In genomic region chr10:112689327-112689726, GRCh38 we compare ENCODE assay signal across 9 cellular contexts.
A peak's percentile ranks its signal among the peaks of the same experiment; 100 is the strongest.
DNase-seq lines count a peak whose midpoint lies in the region; ATAC-seq and TF ChIP-seq lines count a peak whose summit lies in the region.
"Had no signal": no experiment of that assay in that cellular context is flagged by ENCODE, and none has a peak within 500 bp of the region (broad histone marks: within the 10 kb centered on the region; RNA-seq: fewer than 3 reads in every experiment).

No MANE protein-coding gene starts in this region.

- TF ChIP-seq CTCF in OCI-LY1 (IDR thresholded peaks at IDR 0.05; ENCODE audit: low read length), result peak; percentile 26; the same call in 1 of the 2 replicates
- peak; percentile 9 for TF ChIP-seq CTCF in psoas muscle (IDR thresholded peaks at IDR 0.05)

- H3K27ac Mint-ChIP-seq in effector memory CD8-positive, alpha-beta T cell, result no peak overlapping the region

- WGBS in psoas muscle, 3 donors, result 36 to 46% (median 38%) methylated on average over 4 of the region's 4 CpGs

- peaks cover 7% of the 10 kb centered on the region for H3K36me3 Mint-ChIP-seq in effector memory CD8-positive, alpha-beta T cell (ENCODE audit: insufficient read depth)

- no peak overlapping the region for H3K4me3 Mint-ChIP-seq in effector memory CD8-positive, alpha-beta T cell

- no peaks in the 10 kb centered on the region for H3K27me3 ChIP-seq in OCI-LY1 (ENCODE audit: insufficient read depth, low read length)
- H3K27me3 ChIP-seq in psoas muscle (ENCODE audit: insufficient read depth in 3 of 3, low read length in 2 of 3), result no peaks in the 10 kb centered on the region
- H3K27me3 ChIP-seq: upper lobe of left lung had no signal

- H3F3A ChIP-seq in OCI-LY1 (ENCODE audit: insufficient read depth, low read length), result no peaks in the 10 kb centered on the region

- no peaks in the 10 kb centered on the region for H3K9me3 ChIP-seq in OCI-LY1 (ENCODE audit: low read length)
- H3K9me3 ChIP-seq in psoas muscle, result no peaks in the 10 kb centered on the region
- H3K9me3 ChIP-seq: upper lobe of left lung had no signal

- H4K20me1 ChIP-seq in OCI-LY1 (ENCODE audit: insufficient read depth, low read length), result no peaks in the 10 kb centered on the region

- peak; percentile 61 for DNase-seq in NCI-H1436 (lab: John Stamatoyannopoulos, UW)
- DNase-seq in NCI-H1436 treated with DMSO at 0.1 percent for 48 hours (lab: John Stamatoyannopoulos, UW), result no peak
- DNase-seq in fibroblast of peridontal ligament (ENCODE audit: extremely low read depth), result peak; percentile 25
- DNase-seq in psoas muscle, result no peak
- DNase-seq in activated CD4-positive, CD25-positive, alpha-beta regulatory T cell treated with anti-CD3 and anti-CD28 coated beads, Interleukin-2, amount 50 U/mL, for 72 hours, result no peak
- DNase-seq in effector memory CD8-positive, alpha-beta T cell, result no peak
- DNase-seq: upper lobe of left lung had no signal

- H3K9me3 Mint-ChIP-seq in effector memory CD8-positive, alpha-beta T cell, result no peaks in the 10 kb centered on the region

- H3K4me1 ChIP-seq in OCI-LY1 (ENCODE audit: insufficient read depth, low read length, severe bottlenecking) (no peaks in the 10 kb centered on the region), psoas muscle (no peaks in the 10 kb centered on the region)
- H3K4me1 ChIP-seq: upper lobe of left lung had no signal

- ATAC-seq in psoas muscle, result no peak
- ATAC-seq in HG03280 (IDR thresholded peaks at IDR 0.05; ENCODE audit: unreplicated experiment), result no peak
- ATAC-seq in effector memory CD8-positive, alpha-beta T cell (replicated peaks), result no peak

- no peaks in the 10 kb centered on the region for H3K9me2 ChIP-seq in OCI-LY1 (ENCODE audit: low read depth, low read length)

- intact Hi-C loops in psoas muscle (cut with DNase I), result no loop called here

- no peak overlapping the region for H3K9ac ChIP-seq in OCI-LY1 (ENCODE audit: low read length)

- no peak overlapping the region for H3K4me3 ChIP-seq in OCI-LY1 (ENCODE audit: low read depth, low read length, poor library complexity, severe bottlenecking)
- H3K4me3 ChIP-seq in psoas muscle, result no peak overlapping the region
- H3K4me3 ChIP-seq: upper lobe of left lung had no signal

- H3K27ac ChIP-seq in OCI-LY1 (ENCODE audit: low read depth, low read length, poor library complexity, severe bottlenecking), result no peak overlapping the region
- H3K27ac ChIP-seq in psoas muscle, result no peak overlapping the region
- H3K27ac ChIP-seq: upper lobe of left lung had no signal

- no peaks in the 10 kb centered on the region for H3K79me2 ChIP-seq in OCI-LY1 (ENCODE audit: insufficient read depth, low read length)

- no peaks in the 10 kb centered on the region for H3K27me3 Mint-ChIP-seq in effector memory CD8-positive, alpha-beta T cell

- H3K4me2 ChIP-seq in OCI-LY1 (ENCODE audit: low read length), result no peak overlapping the region

- H2AFZ ChIP-seq in OCI-LY1 (ENCODE audit: low read length), result no peak overlapping the region

- H3K4me1 Mint-ChIP-seq in effector memory CD8-positive, alpha-beta T cell (ENCODE audit: low read depth in 2 of 2), result peaks cover 0 to 3% of the 10 kb centered on the region in 2 donors

- no peaks in the 10 kb centered on the region for H3K36me3 ChIP-seq in OCI-LY1 (ENCODE audit: insufficient read depth, low read length)
- no peaks in the 10 kb centered on the region for H3K36me3 ChIP-seq in psoas muscle (ENCODE audit: insufficient read depth in 1 of 2, low read depth in 1 of 2)
- H3K36me3 ChIP-seq: upper lobe of left lung had no signal

Comparison
In these comparisons a context has a peak if more than half of its experiments do, and no peak if none do; other contexts are left out.
1. DNase-seq: peak in NCI-H1436 (single experiment) and fibroblast of peridontal ligament (single experiment); none in NCI-H1436 treated with DMSO at 0.1 percent for 48 hours (single experiment), psoas muscle (0 of 2), activated CD4-positive, CD25-positive, alpha-beta regulatory T cell treated with anti-CD3 and anti-CD28 coated beads, Interleukin-2, amount 50 U/mL, for 72 hours (single experiment) and effector memory CD8-positive, alpha-beta T cell (0 of 3).